ENCODE assay signal across 8 cellular contexts in the genomic region with DNA sequence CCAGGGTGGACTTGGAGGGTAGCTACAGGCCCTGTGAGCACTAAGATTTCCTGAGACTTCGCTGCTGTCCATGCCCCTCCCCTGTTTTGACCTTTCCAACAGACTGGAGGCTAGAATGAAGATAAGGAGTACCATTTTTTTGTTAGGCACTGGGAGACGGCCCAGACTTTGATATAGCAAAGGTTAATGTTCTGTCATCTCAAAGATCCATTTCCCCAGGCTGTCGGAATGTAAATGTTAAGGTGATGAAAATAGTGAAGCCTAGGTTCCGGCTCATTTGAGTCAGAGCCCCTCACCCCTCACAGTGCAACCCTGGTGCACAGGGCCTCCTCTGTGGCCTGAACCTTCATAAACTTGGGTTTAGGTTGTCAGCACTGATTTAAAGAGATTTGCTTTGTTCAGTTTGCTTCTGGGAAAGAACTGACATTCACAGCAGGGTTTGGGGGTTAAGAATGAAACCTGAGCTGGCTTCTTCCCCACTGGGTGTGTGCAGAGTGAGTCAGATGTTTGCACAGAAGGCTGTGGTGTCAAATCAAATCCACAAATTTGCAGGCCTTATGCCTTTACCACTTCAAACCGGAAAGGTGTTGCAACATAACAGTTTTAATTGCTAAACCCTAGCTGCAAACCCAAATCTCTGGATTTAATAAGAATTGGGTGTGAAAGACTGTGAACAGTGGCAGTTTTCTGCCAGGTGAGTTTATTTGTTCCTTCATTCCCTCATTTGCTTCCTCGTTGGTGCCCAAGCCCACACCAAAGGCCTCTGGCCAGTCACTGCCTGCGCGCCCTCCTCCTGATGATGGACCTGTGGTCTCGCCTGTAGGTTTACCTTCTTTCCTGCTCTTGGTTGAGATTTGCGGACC. TPM values are rescaled to one million over a fixed set of nuclear protein-coding genes. Genes with fewer than 3 reads are reported as not detected.
DNase-seq lines count a peak whose midpoint lies in the region; ATAC-seq and TF ChIP-seq lines count a peak whose summit lies in the region.

No MANE protein-coding gene starts in this region.

- H3K4me3 Mint-ChIP-seq in activated T-helper 17 cell treated with anti-CD3 and anti-CD28 coated beads, Interleukin-2, amount 50 U/mL, for 72 hours: peak overlapping the region; percentile 43

- peaks cover 12% of the 10 kb centered on the region for H3K4me1 ChIP-seq in smooth muscle cell (ENCODE audit: low read depth)

- no peaks in the 10 kb centered on the region for H3K79me2 ChIP-seq in smooth muscle cell (ENCODE audit: low read depth)

- peaks cover 3% of the 10 kb centered on the region for H3F3A ChIP-seq in smooth muscle cell (ENCODE audit: low read depth)

- no peak overlapping the region for H2AFZ ChIP-seq in smooth muscle cell (ENCODE audit: low read depth)

- no peaks in the 10 kb centered on the region for H3K36me3 ChIP-seq in smooth muscle cell (ENCODE audit: low read depth)

- peak overlapping the region; percentile 74 for H3K4me2 ChIP-seq in smooth muscle cell

- H3K9me3 ChIP-seq in smooth muscle cell (replicated peaks; ENCODE audit: low read depth): no peaks in the 10 kb centered on the region

- TF ChIP-seq CTCF in smooth muscle cell (IDR thresholded peaks at IDR 0.05; ENCODE audit: borderline replicate concordance, insufficient read depth, poor library complexity, severe bottlenecking): no peak

- no peak overlapping the region for H3K27ac Mint-ChIP-seq in activated T-helper 17 cell treated with anti-CD3 and anti-CD28 coated beads, Interleukin-2, amount 50 U/mL, for 72 hours

- no peaks in the 10 kb centered on the region for H3K36me3 Mint-ChIP-seq in activated T-helper 17 cell treated with anti-CD3 and anti-CD28 coated beads, Interleukin-2, amount 50 U/mL, for 72 hours (ENCODE audit: low read depth)

- H3K4me3 ChIP-seq in smooth muscle cell: no peak overlapping the region

- H3K9me3 Mint-ChIP-seq in activated T-helper 17 cell treated with anti-CD3 and anti-CD28 coated beads, Interleukin-2, amount 50 U/mL, for 72 hours: no peaks in the 10 kb centered on the region

- no peaks in the 10 kb centered on the region for H3K27me3 Mint-ChIP-seq in activated T-helper 17 cell treated with anti-CD3 and anti-CD28 coated beads, Interleukin-2, amount 50 U/mL, for 72 hours

- H3K27me3 ChIP-seq in smooth muscle cell (ENCODE audit: low read depth): no peaks in the 10 kb centered on the region

- H4K20me1 ChIP-seq in smooth muscle cell (ENCODE audit: low read depth): no peaks in the 10 kb centered on the region

- 50% methylated on average over 10 of the region's 10 CpGs for WGBS in smooth muscle cell (ENCODE audit: low lambda C conversion rate)

- H3K4me1 Mint-ChIP-seq in activated T-helper 17 cell treated with anti-CD3 and anti-CD28 coated beads, Interleukin-2, amount 50 U/mL, for 72 hours: peaks cover 12% of the 10 kb centered on the region

- peak; percentile 29 for DNase-seq in Ammon's horn (ENCODE audit: low spot score)
- DNase-seq in NCI-H774 (lab: John Stamatoyannopoulos, UW): peak; percentile 51
- DNase-seq in left cardiac atrium: peak; percentile 35
- DNase-seq in smooth muscle cell (lab: John Stamatoyannopoulos, UW; ENCODE audit: unreplicated experiment): no peak

- H3K9ac ChIP-seq in smooth muscle cell (ENCODE audit: low read depth): no peak overlapping the region

- peak; percentile 64 for ATAC-seq in HG02610 (IDR thresholded peaks at IDR 0.05; ENCODE audit: unreplicated experiment)
- ATAC-seq in activated T-helper 17 cell treated with anti-CD3 and anti-CD28 coated beads, Interleukin-2, amount 50 U/mL, for 72 hours (replicated peaks): peak; percentile 96
- ATAC-seq in left cardiac atrium: peak; percentile 77 to 95
- ATAC-seq in GM21529 (IDR thresholded peaks at IDR 0.05; ENCODE audit: unreplicated experiment): no peak
- no peak for ATAC-seq in HG02852 (IDR thresholded peaks at IDR 0.05; ENCODE audit: unreplicated experiment)

- H3K27ac ChIP-seq in smooth muscle cell (ENCODE audit: low read depth): no peak overlapping the region

- intact Hi-C loops in left cardiac atrium (cut with DNase I): no loop called here

RNA-seq across cellular contexts. Expression of a gene that starts 20.6 kb away (rescaled TPM):
- 1 to 10 TPM; 4.9 to 5.2 TPM for total RNA-seq in activated T-helper 17 cell treated with anti-CD3 and anti-CD28 coated beads, Interleukin-2, amount 50 U/mL, for 72 hours
- 1 to 10 TPM; 5.3 to 7.1 TPM for total RNA-seq in left cardiac atrium
- total RNA-seq in smooth muscle cell: 21.4 and 29.3 TPM in 2 replicates
- 18.5 and 20.9 TPM in 2 replicates for polyA plus RNA-seq in smooth muscle cell

RNA-seq across cellular contexts. Expression of a gene that starts 37.6 kb away (rescaled TPM):
- total RNA-seq in activated T-helper 17 cell treated with anti-CD3 and anti-CD28 coated beads, Interleukin-2, amount 50 U/mL, for 72 hours: 10 to 100 TPM; 37.1 to 66.6 TPM
- total RNA-seq in left cardiac atrium (100 to 1,000 TPM; 121 to 146 TPM), smooth muscle cell (123 and 134 TPM in 2 replicates)
- polyA plus RNA-seq in smooth muscle cell: 122 and 128 TPM in 2 replicates

Comparison
In these comparisons a context has a peak if more than half of its experiments do, and no peak if none do; other contexts are left out.
1. ATAC-seq: peak in HG02610 (single experiment), activated T-helper 17 cell treated with anti-CD3 and anti-CD28 coated beads, Interleukin-2, amount 50 U/mL, for 72 hours (single experiment) and left cardiac atrium (2 of 2); none in GM21529 (single experiment) and HG02852 (single experiment).